ENCODE assay signal across 1 cellular context in genomic region chr17:3800362-3801042, GRCh38.
TF ChIP-seq lines count a peak whose summit lies in the region.

No MANE protein-coding gene starts in this region.

TF ChIP-seq in liver, 16 proteins besides CTCF, POLR2A, EP300 and RAD21 (continued from another document):
- TF ChIP-seq MAX (IDR thresholded peaks at IDR 0.05) (no peak), ZBTB33 (IDR thresholded peaks at IDR 0.05) (no peak), RXRA (IDR thresholded peaks at IDR 0.05) (no peak), ATF3 (IDR thresholded peaks at IDR 0.05) (no peak), SP1 (IDR thresholded peaks at IDR 0.05) (no peak), FOXA2 (IDR thresholded peaks at IDR 0.05) (no peak)
